18 cellular contexts compared by ENCODE assay signal in the genomic region with DNA sequence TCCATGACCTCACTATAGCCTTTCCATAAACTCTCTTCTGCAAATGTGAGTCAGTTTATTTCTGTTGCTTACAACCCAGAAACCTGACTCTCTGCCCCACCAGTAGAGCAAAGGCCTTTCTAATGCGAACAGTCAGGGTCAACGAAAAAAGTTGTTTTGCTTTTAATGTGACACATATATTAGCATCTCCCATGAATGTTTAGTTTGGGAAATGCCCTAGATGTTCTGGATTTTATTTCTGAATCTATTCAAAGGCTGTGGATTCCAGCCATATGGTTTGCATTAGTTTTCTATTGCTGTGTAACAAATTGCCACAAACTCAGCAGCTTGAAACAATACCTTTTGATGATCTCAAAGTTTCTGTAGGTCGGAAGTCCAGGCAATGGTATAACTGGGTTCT.
DNase-seq lines count a peak whose midpoint lies in the region; ATAC-seq lines count a peak whose summit lies in the region.
"Had no signal": no experiment of that assay in that cellular context is flagged by ENCODE, and none has a peak within 500 bp of the region (broad histone marks: within the 10 kb centered on the region; RNA-seq: fewer than 3 reads in every experiment).

No MANE protein-coding gene starts in this region.

- no peaks in the 10 kb centered on the region for H4K20me1 ChIP-seq in GM23248 (ENCODE audit: insufficient read depth)

- H3K9ac ChIP-seq in GM23248 (no peak overlapping the region), adipocyte (ENCODE audit: low read length) (no peak overlapping the region)

- H3F3A ChIP-seq in GM23248 (ENCODE audit: insufficient read depth) = peaks cover 10% of the 10 kb centered on the region

- H3K4me1 ChIP-seq in ACC112 (ENCODE audit: control insufficient read depth, insufficient read depth, low read length, unreplicated experiment) (peaks cover 5% of the 10 kb centered on the region), GM23248 (ENCODE audit: insufficient read depth) (peaks cover 7% of the 10 kb centered on the region; the same call in 1 of the 2 replicates), adipocyte (ENCODE audit: control insufficient read depth, insufficient read depth, low read length) (peaks cover 4% of the 10 kb centered on the region)
- H3K4me1 ChIP-seq: uterus had no signal

- H3K27me3 ChIP-seq in ACC112 (ENCODE audit: insufficient read depth, low read length) (no peaks in the 10 kb centered on the region), GM23248 (replicated peaks; ENCODE audit: insufficient read depth) (no peaks in the 10 kb centered on the region), adipocyte (replicated peaks; ENCODE audit: control insufficient read depth, insufficient read depth, low read length) (no peaks in the 10 kb centered on the region)
- H3K27me3 ChIP-seq: sigmoid colon, uterus had no signal

- in situ Hi-C loops in GM23248 (cut with MboI) = no loop called here

- ATAC-seq in GM21528 (IDR thresholded peaks at IDR 0.05; ENCODE audit: low FRiP score, unreplicated experiment) (no peak), HG02981 (IDR thresholded peaks at IDR 0.05; ENCODE audit: unreplicated experiment) (no peak)

- H3K79me2 ChIP-seq in ACC112 (ENCODE audit: control insufficient read depth, insufficient read depth, low read length, unreplicated experiment) = no peaks in the 10 kb centered on the region
- H3K79me2 ChIP-seq in GM23248 (ENCODE audit: insufficient read depth) = no peaks in the 10 kb centered on the region

- H3K27ac ChIP-seq in ACC112 (ENCODE audit: low read depth, low read length) (peak overlapping the region; percentile 45; the same call in 1 of the 2 replicates), GM23248 (no peak overlapping the region)
- H3K27ac ChIP-seq: lower lobe of right lung, PC-9 had no signal

- H3K4me2 ChIP-seq in GM23248 (ENCODE audit: unreplicated experiment) = no peak overlapping the region
- H3K4me2 ChIP-seq: PC-9 had no signal

- H3K36me3 ChIP-seq in ACC112 (ENCODE audit: insufficient read depth, low read length) (no peaks in the 10 kb centered on the region), GM23248 (ENCODE audit: low read depth) (no peaks in the 10 kb centered on the region), adipocyte (ENCODE audit: control insufficient read depth, insufficient read depth, low read length, severe bottlenecking) (no peaks in the 10 kb centered on the region)
- H3K36me3 ChIP-seq: lower lobe of right lung, sigmoid colon, uterus had no signal

- 49 to 51% methylated on average over 3 of the region's 3 CpGs for WGBS in GM23248 (ENCODE audit: low coverage in 1 of 2, low lambda C conversion rate in 2 of 2, missing lambda C conversion rate in 2 of 2), 2 experiments

- H3K4me3 ChIP-seq in ACC112 (ENCODE audit: low read depth, low read length) (no peak overlapping the region), GM23248 (no peak overlapping the region), adipocyte (ENCODE audit: low read length) (no peak overlapping the region)
- H3K4me3 ChIP-seq: lower lobe of right lung, mucosa of descending colon, PC-9, uterus had no signal

- H2AFZ ChIP-seq in ACC112 (ENCODE audit: low read length, unreplicated experiment) (no peak overlapping the region), GM23248 (no peak overlapping the region)
- H2AFZ ChIP-seq: PC-9 had no signal

- no peaks in the 10 kb centered on the region for H3K9me2 ChIP-seq in GM23248 (ENCODE audit: insufficient read depth)

- DNase-seq in GM23248 = peak; percentile 35
- DNase-seq in adipocyte (ENCODE audit: low read depth) = peak; percentile 80
- DNase-seq in fibroblast of peridontal ligament (ENCODE audit: extremely low read depth) = peak; percentile 89
- DNase-seq in T-helper 1 cell = no peak
- no peak for DNase-seq in C1 segment of cervical spinal cord (lab: John Stamatoyannopoulos, UW)
- DNase-seq: cortex of kidney, DMS153, foreskin melanocyte, hippocampal formation, lower lobe of right lung, NCI-H2029 treated with DMSO at 0.1 percent for 48 hours, PC-9, sigmoid colon, uterus had no signal

- H3K9me3 ChIP-seq in GM23248 (ENCODE audit: low read depth) (no peaks in the 10 kb centered on the region), adipocyte (ENCODE audit: control insufficient read depth, low read length) (no peaks in the 10 kb centered on the region)
- H3K9me3 ChIP-seq: lower lobe of right lung, mucosa of descending colon, sigmoid colon, uterus had no signal

Comparison
In these comparisons a context has a peak if more than half of its experiments do, and no peak if none do; other contexts are left out.
1. DNase-seq: peak in GM23248 (single experiment), adipocyte (single experiment) and fibroblast of peridontal ligament (single experiment); none in T-helper 1 cell (0 of 5) and C1 segment of cervical spinal cord (0 of 14).